ENCODE assay signal across 1 cellular context in the genomic region with DNA sequence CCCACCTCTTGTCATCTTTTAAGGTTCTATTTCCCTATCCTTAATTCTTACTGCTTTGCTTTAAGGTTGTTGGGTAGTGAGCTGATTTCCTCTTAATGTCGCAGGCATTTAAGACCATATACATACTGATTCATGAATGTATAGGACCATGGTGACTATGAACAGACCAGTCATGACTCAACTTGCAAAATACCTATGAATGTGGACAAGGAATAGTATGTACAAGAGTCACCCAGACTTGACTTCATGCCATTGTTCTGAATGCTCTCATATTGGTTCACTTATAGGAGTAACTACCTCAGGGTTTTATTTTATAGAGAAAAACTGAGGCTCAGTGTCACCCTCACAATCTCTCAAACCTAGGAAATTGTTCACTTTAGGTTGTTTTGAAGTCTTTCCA.
TF ChIP-seq lines count a peak whose summit lies in the region.

No MANE protein-coding gene starts in this region.

TF ChIP-seq in IMR-90, 13 proteins besides CTCF, POLR2A, EP300 and RAD21:
- TF ChIP-seq SMC3 (IDR thresholded peaks at IDR 0.05; ENCODE audit: low read depth, low read length): no peak
- TF ChIP-seq RFX5 (IDR thresholded peaks at IDR 0.05; ENCODE audit: low read depth, low read length): no peak
- TF ChIP-seq MAFK (IDR thresholded peaks at IDR 0.05; ENCODE audit: low read depth, low read length): no peak
- TF ChIP-seq MXI1 (IDR thresholded peaks at IDR 0.05; ENCODE audit: borderline replicate concordance, low read depth, low read length): no peak
- TF ChIP-seq BHLHE40 (IDR thresholded peaks at IDR 0.05; ENCODE audit: low read depth, low read length): no peak
- TF ChIP-seq, protein P1, sequence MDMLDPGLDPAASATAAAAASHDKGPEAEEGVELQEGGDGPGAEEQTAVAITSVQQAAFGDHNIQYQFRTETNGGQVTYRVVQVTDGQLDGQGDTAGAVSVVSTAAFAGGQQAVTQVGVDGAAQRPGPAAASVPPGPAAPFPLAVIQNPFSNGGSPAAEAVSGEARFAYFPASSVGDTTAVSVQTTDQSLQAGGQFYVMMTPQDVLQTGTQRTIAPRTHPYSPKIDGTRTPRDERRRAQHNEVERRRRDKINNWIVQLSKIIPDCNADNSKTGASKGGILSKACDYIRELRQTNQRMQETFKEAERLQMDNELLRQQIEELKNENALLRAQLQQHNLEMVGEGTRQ (IDR thresholded peaks at IDR 0.05; ENCODE audit: low read depth, low read length): no peak
- no peak for TF ChIP-seq NFE2L2 (IDR thresholded peaks at IDR 0.05; ENCODE audit: low read depth, low read length)
- no peak for TF ChIP-seq CHD1 (IDR thresholded peaks at IDR 0.05; ENCODE audit: low read depth, low read length)
- no peak for TF ChIP-seq FOS (IDR thresholded peaks at IDR 0.05; ENCODE audit: low read depth, low read length)
- no peak for TF ChIP-seq RCOR1 (IDR thresholded peaks at IDR 0.05; ENCODE audit: insufficient replicate concordance, low read length)
- TF ChIP-seq CEBPB (IDR thresholded peaks at IDR 0.05; ENCODE audit: low read depth, low read length): no peak
- TF ChIP-seq ELK1 (IDR thresholded peaks at IDR 0.05; ENCODE audit: borderline replicate concordance, low read depth, low read length): no peak
- TF ChIP-seq MAZ (IDR thresholded peaks at IDR 0.05; ENCODE audit: borderline replicate concordance, low read depth, low read length): no peak
